1 cellular context compared by ENCODE assay signal in the genomic region with DNA sequence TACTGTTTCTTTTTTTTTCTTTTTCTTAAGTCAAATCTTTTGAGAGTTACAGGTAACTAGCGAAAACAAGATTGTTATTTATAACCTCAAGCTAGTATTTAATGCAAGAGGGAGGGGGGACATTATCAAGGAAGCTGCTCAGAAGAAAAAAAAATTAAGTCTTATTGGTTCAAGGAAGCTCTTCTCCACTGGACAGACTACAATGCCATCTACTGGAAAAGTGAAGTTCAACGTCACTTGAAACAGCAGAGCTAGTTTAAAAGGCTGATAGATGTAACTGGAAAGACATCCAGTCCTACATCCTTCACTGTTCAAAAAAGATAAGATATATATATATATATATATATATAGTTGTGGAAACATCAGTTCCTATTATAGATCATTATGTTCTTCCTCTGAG.
TF ChIP-seq lines count a peak whose summit lies in the region.

No MANE protein-coding gene starts in this region.

TF ChIP-seq in IMR-90, 13 proteins besides CTCF, POLR2A, EP300 and RAD21:
- TF ChIP-seq SMC3 (IDR thresholded peaks at IDR 0.05; ENCODE audit: low read depth, low read length) (peak; percentile 69), CEBPB (IDR thresholded peaks at IDR 0.05; ENCODE audit: low read depth, low read length) (no peak)
TF ChIP-seq in IMR-90: peak in this region for 1.
